14 cellular contexts compared by ENCODE assay signal in genomic region chr18:58584219-58585127, GRCh38. TPM values are rescaled to one million over a fixed set of nuclear protein-coding genes. Genes with fewer than 3 reads are reported as not detected.
DNase-seq lines count a peak whose midpoint lies in the region; ATAC-seq, FAIRE-seq and TF ChIP-seq lines count a peak whose summit lies in the region.
"Had no signal": no experiment of that assay in that cellular context is flagged by ENCODE, and none has a peak within 500 bp of the region (broad histone marks: within the 10 kb centered on the region; RNA-seq: fewer than 3 reads in every experiment).

No MANE protein-coding gene starts in this region.

- H2AFZ ChIP-seq in Karpas-422 (ENCODE audit: low read length), result no peak overlapping the region

- intact Hi-C loops in CD14-positive monocyte (cut with micrococcal nuclease), result no loop called here
- intact Hi-C loops in Right ventricle myocardium inferior (cut with DNase I), result no loop called here

- no peaks in the 10 kb centered on the region for H4K20me1 ChIP-seq in Karpas-422 (ENCODE audit: insufficient read depth, low read depth, low read length)

- no peak overlapping the region for H3K9ac ChIP-seq in Karpas-422 (ENCODE audit: low read length)

- H3K4me1 Mint-ChIP-seq in CD14-positive monocyte, result peaks cover 1% of the 10 kb centered on the region

- no peak overlapping the region for H3K27ac ChIP-seq in Karpas-422 (ENCODE audit: low read length)
- H3K27ac ChIP-seq: uterus had no signal

- H3K27ac Mint-ChIP-seq in CD14-positive monocyte, result peak overlapping the region in 2 of 7 donors; percentile 31 to 37
- H3K27ac Mint-ChIP-seq: activated CD4-positive, alpha-beta T cell treated with anti-CD3 and anti-CD28 coated beads, Interleukin-2, amount 10 ng/mL, durations not matched to agents 24 days and 14 days had no signal

- H3K36me3 ChIP-seq in Karpas-422 (ENCODE audit: insufficient read depth, low read length), result no peaks in the 10 kb centered on the region
- H3K36me3 ChIP-seq: uterus had no signal

- H3K9me3 ChIP-seq in Karpas-422 (ENCODE audit: low read length), result no peaks in the 10 kb centered on the region; the same call in 1 of the 2 replicates
- H3K9me3 ChIP-seq: uterus had no signal

- ATAC-seq in HG02678 (IDR thresholded peaks at IDR 0.05; ENCODE audit: unreplicated experiment) (no peak), Right ventricle myocardium inferior (no peak)

- H3K4me3 Mint-ChIP-seq in CD14-positive monocyte, result no peak overlapping the region
- H3K4me3 Mint-ChIP-seq: activated CD4-positive, alpha-beta T cell treated with anti-CD3 and anti-CD28 coated beads, Interleukin-2, amount 10 ng/mL, durations not matched to agents 24 days and 14 days had no signal

- peaks cover 13% of the 10 kb centered on the region for H3K4me1 ChIP-seq in Karpas-422 (ENCODE audit: low read length)
- H3K4me1 ChIP-seq: uterus had no signal

- H3K27me3 Mint-ChIP-seq in CD14-positive monocyte (ENCODE audit: low read depth in 3 of 3), result peaks cover 12 to 15% (median 14%) of the 10 kb centered on the region in 3 donors

- no peaks in the 10 kb centered on the region for H3K9me2 ChIP-seq in Karpas-422 (replicated peaks; ENCODE audit: insufficient read depth, low read length)

- no peak overlapping the region for H3K4me3 ChIP-seq in Karpas-422 (ENCODE audit: low read length)
- no peak overlapping the region for H3K4me3 ChIP-seq in astrocyte of the spinal cord (ENCODE audit: low read depth, low read length)
- H3K4me3 ChIP-seq: uterus had no signal

- DNase-seq in D721Med (ENCODE audit: insufficient read length, low spot score), result no peak
- peak; percentile 44 for DNase-seq in Karpas-422
- DNase-seq in astrocyte of the spinal cord (ENCODE audit: low read depth, low spot score), result peak; percentile 71
- DNase-seq in kidney tubule cell (ENCODE audit: low spot score), result peak; percentile 92
- no peak for DNase-seq in CD14-positive monocyte (ENCODE audit: low spot score)
- no peak for DNase-seq in HPDE6-E6E7 (ENCODE audit: extremely low spot score)
- no peak for DNase-seq in Right ventricle myocardium inferior (ENCODE audit: missing footprints)
- DNase-seq: activated CD4-positive, alpha-beta T cell treated with anti-CD3 and anti-CD28 coated beads, Interleukin-2, amount 10 ng/mL, durations not matched to agents 24 days and 14 days; aorta; Calu3; Kasumi-1; posterior cingulate gyrus; uterus had no signal

- in situ Hi-C loops in astrocyte of the spinal cord (cut with HindIII; ENCODE audit: low sequenced_read_pairs), result no loop called here

- H3K27me3 ChIP-seq in Karpas-422 (ENCODE audit: low read length), result no peaks in the 10 kb centered on the region
- H3K27me3 ChIP-seq: uterus had no signal

- H3K4me2 ChIP-seq in Karpas-422 (ENCODE audit: low read depth, low read length, poor library complexity, severe bottlenecking), result peak overlapping the region; percentile 21

- peaks cover 3 to 15% (median 10%) of the 10 kb centered on the region in 7 donors for H3K9me3 Mint-ChIP-seq in CD14-positive monocyte
- H3K9me3 Mint-ChIP-seq: activated CD4-positive, alpha-beta T cell treated with anti-CD3 and anti-CD28 coated beads, Interleukin-2, amount 10 ng/mL, durations not matched to agents 24 days and 14 days had no signal

- TF ChIP-seq CTCF in D721Med (IDR thresholded peaks at IDR 0.05; ENCODE audit: insufficient read depth, missing control alignments), result no peak
- TF ChIP-seq CTCF in astrocyte of the spinal cord (IDR thresholded peaks at IDR 0.05; ENCODE audit: low read depth, low read length), result no peak
- TF ChIP-seq CTCF in CD14-positive monocyte (IDR thresholded peaks at IDR 0.05), result no peak

- no peaks in the 10 kb centered on the region for H3K36me3 Mint-ChIP-seq in CD14-positive monocyte

- FAIRE-seq in D721Med (lab: Jason Lieb, UNC), result peak; percentile 100

- no peaks in the 10 kb centered on the region for H3K79me2 ChIP-seq in Karpas-422 (ENCODE audit: low read length)

RNA-seq across cellular contexts. Expression of gene ALPK2, which starts 44.4 kb away (rescaled TPM):
- 0.40 and 0.48 TPM in 2 replicates for total RNA-seq in Karpas-422 (2014; rRNA removed; shearing (Covaris generic); ENCODE audit: low replicate concordance)
- under 1 TPM; 0.16 to 0.52 TPM for polyA plus RNA-seq in CD14-positive monocyte
- 243 TPM for total RNA-seq in Right ventricle myocardium inferior
- total RNA-seq: Calu3 had no signal

Comparison
In these comparisons a context has a peak if more than half of its experiments do, and no peak if none do; other contexts are left out.
1. DNase-seq: peak in Karpas-422 (single experiment), astrocyte of the spinal cord (single experiment) and kidney tubule cell (single experiment); none in D721Med (single experiment), CD14-positive monocyte (single experiment), HPDE6-E6E7 (single experiment) and Right ventricle myocardium inferior (single experiment).
2. RNA of gene ALPK2, which starts 44.4 kb away (total RNA-seq): 243 TPM in Right ventricle myocardium inferior (single experiment); 0.40 to 0.48 TPM in Karpas-422; every median in the first group is over 100 times any median in the second.